In the genomic region with DNA sequence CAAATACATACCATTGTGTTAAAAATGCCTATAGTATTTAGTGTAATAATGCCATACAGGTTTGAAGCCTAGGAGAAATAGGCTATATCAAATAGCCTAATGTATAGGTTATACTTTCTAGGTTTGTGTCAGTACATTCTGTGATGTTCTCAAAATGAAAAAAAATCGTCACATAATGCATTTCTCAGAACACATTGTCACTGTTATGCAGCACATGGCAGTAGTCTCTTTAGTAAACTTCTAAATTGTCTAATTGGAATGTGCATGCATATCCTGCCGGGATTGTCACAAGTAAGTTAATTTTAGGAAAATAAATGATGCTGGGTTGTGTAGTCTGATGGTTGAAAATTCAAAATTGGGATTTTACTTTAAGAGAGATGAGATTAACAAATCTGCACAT, we compare ENCODE assay signal across 29 cellular contexts.
DNase-seq lines count a peak whose midpoint lies in the region; ATAC-seq, FAIRE-seq and TF ChIP-seq lines count a peak whose summit lies in the region.
"Had no signal": no experiment of that assay in that cellular context is flagged by ENCODE, and none has a peak within 500 bp of the region (broad histone marks: within the 10 kb centered on the region; RNA-seq: fewer than 3 reads in every experiment).

No MANE protein-coding gene starts in this region.

- H3K27me3 ChIP-seq in HepG2 (ENCODE audit: control insufficient read depth in 1 of 2, insufficient read depth in 2 of 2, low read length in 2 of 2) (no peaks in the 10 kb centered on the region), right lobe of liver (no peaks in the 10 kb centered on the region)
- H3K27me3 ChIP-seq: BE2C; BLaER1; BLaER1 treated with 17β-estradiol and CSF1 and Interleukin-3, amounts not matched to agents 10 nM and 100 nM had no signal

- DNase-seq in HepG2 (ENCODE audit: low spot score): no peak
- no peak for DNase-seq in right lobe of liver
- DNase-seq: 8988T; ACHN; AML-193; BE2C; C1 segment of cervical spinal cord; Caco-2; Calu3; CD4-positive, alpha-beta memory T cell; CD4-positive, alpha-beta T cell; CD4-positive, CD25-positive, alpha-beta regulatory T cell; CD8-positive, alpha-beta memory T cell; CD8-positive, alpha-beta T cell; COR-L47; DMS 273 treated with DMSO at 0.1 percent for 48 hours; DMS153; DMS53; DMS79; DMS79 treated with DMSO at 0.1 percent for 48 hours; DND-41; EL had no signal

- no peak for TF ChIP-seq EP300 in HepG2 (IDR thresholded peaks at IDR 0.05; ENCODE audit: low read depth in 2 of 2, low read length in 2 of 2)
- TF ChIP-seq EP300 in HepG2 (CRISPR knock-in tag; IDR thresholded peaks at IDR 0.05; ENCODE audit: borderline replicate concordance): no peak

- in situ Hi-C loops in HepG2 (cut with HindIII; ENCODE audit: extremely low pct_ligation_motif_present, low pct_unique_long_range_greater_than_20kb): no loop called here

- TF ChIP-seq RAD21 in HepG2 (CRISPR knock-in tag; IDR thresholded peaks at IDR 0.05): no peak

- H3K4me3 ChIP-seq in HepG2 (replicated peaks in 1 of 3; ENCODE audit: insufficient read depth in 1 of 3, low read depth in 2 of 3, low read length in 3 of 3): no peak overlapping the region
- no peak overlapping the region for H3K4me3 ChIP-seq in right lobe of liver
- H3K4me3 ChIP-seq: A549; BLaER1; BLaER1 treated with 17β-estradiol and CSF1 and Interleukin-3, amounts not matched to agents 10 nM and 100 nM had no signal

- intact Hi-C loops in HepG2 (cut with micrococcal nuclease; ENCODE audit: unreplicated experiment): no loop called here
- intact Hi-C loops in right lobe of liver (cut with DNase I): no loop called here

- POLR2A ChIA-PET in HepG2 (lab: Yijun Ruan, JAX): no interaction called here

- ATAC-seq in HepG2 (no peak), right lobe of liver (no peak)
- ATAC-seq: A549; CD8-positive, alpha-beta T cell had no signal

- no peak overlapping the region for H3K9ac ChIP-seq in HepG2 (ENCODE audit: insufficient read depth, low read depth, low read length)
- H3K9ac ChIP-seq: BLaER1; BLaER1 treated with 17β-estradiol and CSF1 and Interleukin-3, amounts not matched to agents 10 nM and 100 nM had no signal

- H3K4me1 ChIP-seq in HepG2 (ENCODE audit: insufficient read depth, low read length) (no peaks in the 10 kb centered on the region), right lobe of liver (no peaks in the 10 kb centered on the region)
- H3K4me1 ChIP-seq: A549; BE2C; BLaER1; BLaER1 treated with 17β-estradiol and CSF1 and Interleukin-3, amounts not matched to agents 10 nM and 100 nM; Caco-2 had no signal

- H4K20me1 ChIP-seq in HepG2 (ENCODE audit: insufficient read depth, low read length): no peaks in the 10 kb centered on the region
- H4K20me1 ChIP-seq: BLaER1; BLaER1 treated with 17β-estradiol and CSF1 and Interleukin-3, amounts not matched to agents 10 nM and 100 nM had no signal

- WGBS in HepG2 (ENCODE audit: low lambda C conversion rate): 2% methylated on average over 2 of the region's 2 CpGs
- WGBS in right lobe of liver (ENCODE audit: insufficient coverage, low coverage, low lambda C conversion rate, missing lambda C conversion rate): 29% methylated on average over 2 of the region's 2 CpGs

- TF ChIP-seq POLR2A in HepG2 (IDR thresholded peaks at IDR 0.05; ENCODE audit: insufficient read depth in 1 of 2, low read depth in 2 of 2, low read length in 2 of 2) (no peak), right lobe of liver (IDR thresholded peaks at IDR 0.05) (no peak)

- FAIRE-seq in HepG2 (lab: Jason Lieb, UNC): no peak
- FAIRE-seq: A204.1, A549, D721Med had no signal

- H3K9me3 ChIP-seq in HepG2 (ENCODE audit: low read length) (no peaks in the 10 kb centered on the region), right lobe of liver (no peaks in the 10 kb centered on the region)
- H3K9me3 ChIP-seq: A549; BE2C; BLaER1; BLaER1 treated with 17β-estradiol and CSF1 and Interleukin-3, amounts not matched to agents 10 nM and 100 nM; Caco-2 had no signal

- no TSS peak for BruUV-seq in HepG2 (replicated peaks; lab: Mats Ljungman, UMichigan)

- H3K36me3 ChIP-seq in HepG2 (replicated peaks in 1 of 2; ENCODE audit: control insufficient read depth in 1 of 2, insufficient read depth in 2 of 2, low read length in 2 of 2): no peaks in the 10 kb centered on the region
- H3K36me3 ChIP-seq in right lobe of liver: no peaks in the 10 kb centered on the region
- H3K36me3 ChIP-seq: BE2C; BLaER1; BLaER1 treated with 17β-estradiol and CSF1 and Interleukin-3, amounts not matched to agents 10 nM and 100 nM had no signal

- no peak overlapping the region for H2AFZ ChIP-seq in HepG2 (ENCODE audit: low read length)

- TF ChIP-seq CTCF in HepG2 (CRISPR knock-in tag; IDR thresholded peaks at IDR 0.05) (no peak), right lobe of liver (IDR thresholded peaks at IDR 0.05) (no peak)

- no peaks in the 10 kb centered on the region for H3K79me2 ChIP-seq in HepG2 (ENCODE audit: insufficient read depth, low read length)

- H3K4me2 ChIP-seq in HepG2 (ENCODE audit: low read depth, low read length): no peak overlapping the region
- H3K4me2 ChIP-seq: A549; BLaER1; BLaER1 treated with 17β-estradiol and CSF1 and Interleukin-3, amounts not matched to agents 10 nM and 100 nM had no signal

- CTCF ChIA-PET in HepG2 (lab: Yijun Ruan, JAX; ENCODE audit: low intra/inter-chr PET ratio, low total read pairs): no interaction called here

- H3K27ac ChIP-seq in HepG2 (ENCODE audit: extremely low read length, insufficient read depth, low read length) (no peak overlapping the region), right lobe of liver (no peak overlapping the region)
- H3K27ac ChIP-seq: 22Rv1; A549; BLaER1; BLaER1 treated with 17β-estradiol and CSF1 and Interleukin-3, amounts not matched to agents 10 nM and 100 nM; C4-2B had no signal

TF ChIP-seq in HepG2, 621 proteins besides CTCF, POLR2A, EP300 and RAD21:
- TF ChIP-seq, protein P1, sequence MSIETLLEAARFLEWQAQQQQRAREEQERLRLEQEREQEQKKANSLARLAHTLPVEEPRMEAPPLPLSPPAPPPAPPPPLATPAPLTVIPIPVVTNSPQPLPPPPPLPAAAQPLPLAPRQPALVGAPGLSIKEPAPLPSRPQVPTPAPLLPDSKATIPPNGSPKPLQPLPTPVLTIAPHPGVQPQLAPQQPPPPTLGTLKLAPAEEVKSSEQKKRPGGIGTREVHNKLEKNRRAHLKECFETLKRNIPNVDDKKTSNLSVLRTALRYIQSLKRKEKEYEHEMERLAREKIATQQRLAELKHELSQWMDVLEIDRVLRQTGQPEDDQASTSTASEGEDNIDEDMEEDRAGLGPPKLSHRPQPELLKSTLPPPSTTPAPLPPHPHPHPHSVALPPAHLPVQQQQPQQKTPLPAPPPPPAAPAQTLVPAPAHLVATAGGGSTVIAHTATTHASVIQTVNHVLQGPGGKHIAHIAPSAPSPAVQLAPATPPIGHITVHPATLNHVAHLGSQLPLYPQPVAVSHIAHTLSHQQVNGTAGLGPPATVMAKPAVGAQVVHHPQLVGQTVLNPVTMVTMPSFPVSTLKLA (IDR thresholded peaks at IDR 0.05): peak; percentile 91
- no peak for TF ChIP-seq MTF1 (CRISPR knock-in tag; IDR thresholded peaks at IDR 0.05)
- no peak for TF ChIP-seq ZBTB4 (CRISPR knock-in tag; IDR thresholded peaks at IDR 0.05; ENCODE audit: borderline replicate concordance)
